Comparison of ENCODE assay signal across 15 cellular contexts in the genomic region with DNA sequence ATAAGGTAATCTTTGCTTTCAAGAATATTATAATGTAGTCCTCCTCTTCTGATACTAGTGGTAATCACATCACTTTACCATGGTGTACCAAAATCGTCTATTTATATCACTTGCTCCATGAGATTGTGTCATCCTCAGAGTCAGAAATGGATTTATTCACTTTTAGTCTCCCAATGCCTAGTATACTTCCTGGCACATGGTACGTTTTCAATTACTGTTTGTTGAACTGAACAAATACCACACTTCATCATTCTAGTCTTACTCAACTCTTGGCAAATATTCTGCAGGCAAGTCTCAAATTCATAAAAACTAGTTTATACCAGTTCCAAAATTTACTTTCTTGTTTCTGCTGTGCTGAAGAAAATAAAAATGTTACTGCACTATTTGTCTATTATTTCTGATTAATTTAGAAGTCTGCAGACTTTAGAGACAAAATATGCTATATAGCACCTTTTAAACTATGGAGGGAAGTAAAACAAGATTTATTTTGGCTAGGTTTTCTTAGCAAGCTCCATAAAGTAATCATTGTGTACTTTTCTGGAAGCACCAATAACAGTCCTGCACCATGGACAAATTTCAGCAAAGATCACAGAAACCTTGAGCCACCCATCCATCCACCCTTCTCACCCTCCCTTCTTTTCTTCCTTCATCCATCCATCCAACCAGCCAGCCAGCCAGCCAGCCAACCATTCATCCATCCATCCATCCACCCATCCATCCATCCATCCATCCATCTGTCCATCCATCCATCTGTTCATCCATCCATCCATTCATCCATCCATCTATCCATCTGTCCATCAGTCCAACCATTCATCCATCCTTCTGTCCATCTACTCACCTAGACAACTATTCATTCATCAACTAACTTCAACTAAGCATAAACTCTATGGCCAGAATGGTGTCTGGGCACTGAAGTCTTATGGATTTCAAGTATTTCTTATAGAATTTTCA.
DNase-seq lines count a peak whose midpoint lies in the region; ATAC-seq, FAIRE-seq and TF ChIP-seq lines count a peak whose summit lies in the region.
"Had no signal": no experiment of that assay in that cellular context is flagged by ENCODE, and none has a peak within 500 bp of the region (broad histone marks: within the 10 kb centered on the region; RNA-seq: fewer than 3 reads in every experiment).

No MANE protein-coding gene starts in this region.

- H3K4me3 ChIP-seq in bronchial epithelial cell (ENCODE audit: low read depth, low read length) (no peak overlapping the region), HepG2 (replicated peaks in 1 of 3; ENCODE audit: insufficient read depth in 1 of 3, low read depth in 2 of 3, low read length in 3 of 3) (no peak overlapping the region), Karpas-422 (ENCODE audit: low read length) (no peak overlapping the region)
- no peak overlapping the region for H3K4me3 ChIP-seq in effector memory CD4-positive, alpha-beta T cell (ENCODE audit: insufficient read depth, low read depth, low read length, poor library complexity, severe bottlenecking)
- H3K4me3 ChIP-seq: ascending aorta, BLaER1 had no signal

- no peaks in the 10 kb centered on the region for H3K9me3 ChIP-seq in HepG2 (ENCODE audit: low read length)
- H3K9me3 ChIP-seq in Karpas-422 (ENCODE audit: low read length), result no peaks in the 10 kb centered on the region
- no peaks in the 10 kb centered on the region for H3K9me3 ChIP-seq in effector memory CD4-positive, alpha-beta T cell (ENCODE audit: control insufficient read depth, low read length)
- H3K9me3 ChIP-seq: ascending aorta, BLaER1 had no signal

- H3K79me2 ChIP-seq in HepG2 (ENCODE audit: insufficient read depth, low read length) (no peaks in the 10 kb centered on the region), Karpas-422 (ENCODE audit: low read length) (no peaks in the 10 kb centered on the region)

- DNase-seq in AG08396 (ENCODE audit: low spot score) (peak; percentile 68), HS-5 (ENCODE audit: low read depth) (peak; percentile 55), bronchial epithelial cell (ENCODE audit: low read depth) (peak; percentile 83), HepG2 (ENCODE audit: low spot score) (no peak), Karpas-422 (no peak), G401 (ENCODE audit: low spot score) (no peak)
- no peak for DNase-seq in effector memory CD4-positive, alpha-beta T cell
- DNase-seq: GDM1, nephron progenitor cell had no signal

- BruUV-seq in HepG2 (replicated peaks; lab: Mats Ljungman, UMichigan), result no TSS peak

- no peak for TF ChIP-seq RAD21 in HepG2 (CRISPR knock-in tag; IDR thresholded peaks at IDR 0.05)

- H3K9me2 ChIP-seq in Karpas-422 (replicated peaks; ENCODE audit: insufficient read depth, low read length), result no peaks in the 10 kb centered on the region

- no peak for FAIRE-seq in bronchial epithelial cell (lab: Jason Lieb, UNC)
- no peak for FAIRE-seq in HepG2 (lab: Jason Lieb, UNC)
- FAIRE-seq: endothelial cell of umbilical vein, keratinocyte, urothelium cell line had no signal

- TF ChIP-seq POLR2A in HepG2 (IDR thresholded peaks at IDR 0.05; ENCODE audit: insufficient read depth in 1 of 2, low read depth in 2 of 2, low read length in 2 of 2), result no peak

- peaks cover 3% of the 10 kb centered on the region for H3K27me3 ChIP-seq in bronchial epithelial cell (ENCODE audit: control insufficient read depth, insufficient read depth, low read length)
- peaks cover 4 to 20% of the 10 kb centered on the region in 2 experiments; a peak in 3 of 5 replicates for H3K27me3 ChIP-seq in HepG2 (ENCODE audit: control insufficient read depth in 1 of 2, insufficient read depth in 2 of 2, low read length in 2 of 2)
- no peaks in the 10 kb centered on the region for H3K27me3 ChIP-seq in Karpas-422 (ENCODE audit: low read length)
- no peaks in the 10 kb centered on the region for H3K27me3 ChIP-seq in effector memory CD4-positive, alpha-beta T cell (replicated peaks; ENCODE audit: control insufficient read depth, insufficient read depth, low read length, poor library complexity, severe bottlenecking)
- H3K27me3 ChIP-seq: ascending aorta, BLaER1 had no signal

- TF ChIP-seq EP300 in HepG2 (IDR thresholded peaks at IDR 0.05; ENCODE audit: low read depth in 2 of 2, low read length in 2 of 2) (no peak), HepG2 (CRISPR knock-in tag; IDR thresholded peaks at IDR 0.05; ENCODE audit: borderline replicate concordance) (no peak)

- CTCF ChIA-PET in HepG2 (lab: Yijun Ruan, JAX; ENCODE audit: low intra/inter-chr PET ratio, low total read pairs), result no interaction called here

- H3K4me2 ChIP-seq in HepG2 (ENCODE audit: low read depth, low read length) (no peak overlapping the region), Karpas-422 (ENCODE audit: low read depth, low read length, poor library complexity, severe bottlenecking) (no peak overlapping the region)
- H3K4me2 ChIP-seq: BLaER1 had no signal

- 1% methylated on average over 2 of the region's 2 CpGs for WGBS in HepG2 (ENCODE audit: low lambda C conversion rate)

- POLR2A ChIA-PET in HepG2 (lab: Yijun Ruan, JAX), result no interaction called here

- H3K27ac ChIP-seq in HepG2 (ENCODE audit: extremely low read length, insufficient read depth, low read length) (no peak overlapping the region), Karpas-422 (ENCODE audit: low read length) (no peak overlapping the region)
- H3K27ac ChIP-seq in effector memory CD4-positive, alpha-beta T cell (ENCODE audit: insufficient read depth, low read length, poor library complexity, severe bottlenecking), result no peak overlapping the region
- H3K27ac ChIP-seq: ascending aorta, BLaER1 had no signal

- TF ChIP-seq CTCF in bronchial epithelial cell (IDR thresholded peaks at IDR 0.05; ENCODE audit: insufficient read depth, low read length, severe bottlenecking) (no peak), HepG2 (CRISPR knock-in tag; IDR thresholded peaks at IDR 0.05) (no peak)

- H4K20me1 ChIP-seq in HepG2 (ENCODE audit: insufficient read depth, low read length) (no peaks in the 10 kb centered on the region), Karpas-422 (ENCODE audit: insufficient read depth, low read depth, low read length) (no peaks in the 10 kb centered on the region)
- H4K20me1 ChIP-seq: BLaER1 had no signal

- H3K9ac ChIP-seq in HepG2 (ENCODE audit: insufficient read depth, low read depth, low read length) (no peak overlapping the region), Karpas-422 (ENCODE audit: low read length) (no peak overlapping the region)
- H3K9ac ChIP-seq: BLaER1 had no signal

- intact Hi-C loops in HepG2 (cut with micrococcal nuclease; ENCODE audit: unreplicated experiment), result no loop called here

- H3K4me1 ChIP-seq in HepG2 (ENCODE audit: insufficient read depth, low read length) (no peaks in the 10 kb centered on the region), Karpas-422 (ENCODE audit: low read length) (no peaks in the 10 kb centered on the region)
- no peaks in the 10 kb centered on the region for H3K4me1 ChIP-seq in effector memory CD4-positive, alpha-beta T cell (ENCODE audit: control insufficient read depth, insufficient read depth, low read length, poor library complexity, severe bottlenecking)
- H3K4me1 ChIP-seq: ascending aorta, BLaER1 had no signal

- in situ Hi-C loops in HepG2 (cut with HindIII; ENCODE audit: extremely low pct_ligation_motif_present, low pct_unique_long_range_greater_than_20kb), result no loop called here
- in situ Hi-C loops in G401 (cut with HindIII; ENCODE audit: low sequenced_read_pairs), result no loop called here

- H3K36me3 ChIP-seq in bronchial epithelial cell (ENCODE audit: control insufficient read depth, insufficient read depth, low read length) (no peaks in the 10 kb centered on the region), HepG2 (replicated peaks in 1 of 2; ENCODE audit: control insufficient read depth in 1 of 2, insufficient read depth in 2 of 2, low read length in 2 of 2) (no peaks in the 10 kb centered on the region), Karpas-422 (ENCODE audit: insufficient read depth, low read length) (no peaks in the 10 kb centered on the region)
- no peaks in the 10 kb centered on the region for H3K36me3 ChIP-seq in effector memory CD4-positive, alpha-beta T cell (ENCODE audit: control insufficient read depth, insufficient read depth, low read length)
- H3K36me3 ChIP-seq: ascending aorta, BLaER1 had no signal

- ATAC-seq in HepG2 (no peak), GM21447 (IDR thresholded peaks at IDR 0.05; ENCODE audit: unreplicated experiment) (no peak)

- no peak overlapping the region for H2AFZ ChIP-seq in HepG2 (ENCODE audit: low read length)
- H2AFZ ChIP-seq in Karpas-422 (ENCODE audit: low read length), result no peak overlapping the region

TF ChIP-seq in HepG2, 621 proteins besides CTCF, POLR2A, EP300 and RAD21 (continues in another document):
- TF ChIP-seq ESRRA (CRISPR knock-in tag; IDR thresholded peaks at IDR 0.05; ENCODE audit: low read depth), result no peak
- 0 out of 2 replicates have a peak, but pooled peaks have one; percentile 7 for TF ChIP-seq CEBPG (CRISPR knock-in tag; IDR thresholded peaks at IDR 0.05)
- no peak for TF ChIP-seq ZFP41 (CRISPR knock-in tag; IDR thresholded peaks at IDR 0.05; ENCODE audit: borderline replicate concordance)
- no peak for TF ChIP-seq ZNF33A (CRISPR knock-in tag; IDR thresholded peaks at IDR 0.05; ENCODE audit: borderline replicate concordance)
- TF ChIP-seq BATF2 (CRISPR knock-in tag; IDR thresholded peaks at IDR 0.05), result no peak
- no peak for TF ChIP-seq ZNF382 (CRISPR knock-in tag; IDR thresholded peaks at IDR 0.05; ENCODE audit: borderline replicate concordance)
- TF ChIP-seq BORCS8-MEF2B (CRISPR knock-in tag; IDR thresholded peaks at IDR 0.05), result no peak

Comparison
In these comparisons a context has a peak if more than half of its experiments do, and no peak if none do; other contexts are left out.
1. DNase-seq: peak in AG08396 (single experiment), HS-5 (single experiment) and bronchial epithelial cell (single experiment); none in HepG2 (single experiment), Karpas-422 (single experiment), effector memory CD4-positive, alpha-beta T cell (0 of 3) and G401 (single experiment).